15 cellular contexts compared by ENCODE assay signal in the genomic region with DNA sequence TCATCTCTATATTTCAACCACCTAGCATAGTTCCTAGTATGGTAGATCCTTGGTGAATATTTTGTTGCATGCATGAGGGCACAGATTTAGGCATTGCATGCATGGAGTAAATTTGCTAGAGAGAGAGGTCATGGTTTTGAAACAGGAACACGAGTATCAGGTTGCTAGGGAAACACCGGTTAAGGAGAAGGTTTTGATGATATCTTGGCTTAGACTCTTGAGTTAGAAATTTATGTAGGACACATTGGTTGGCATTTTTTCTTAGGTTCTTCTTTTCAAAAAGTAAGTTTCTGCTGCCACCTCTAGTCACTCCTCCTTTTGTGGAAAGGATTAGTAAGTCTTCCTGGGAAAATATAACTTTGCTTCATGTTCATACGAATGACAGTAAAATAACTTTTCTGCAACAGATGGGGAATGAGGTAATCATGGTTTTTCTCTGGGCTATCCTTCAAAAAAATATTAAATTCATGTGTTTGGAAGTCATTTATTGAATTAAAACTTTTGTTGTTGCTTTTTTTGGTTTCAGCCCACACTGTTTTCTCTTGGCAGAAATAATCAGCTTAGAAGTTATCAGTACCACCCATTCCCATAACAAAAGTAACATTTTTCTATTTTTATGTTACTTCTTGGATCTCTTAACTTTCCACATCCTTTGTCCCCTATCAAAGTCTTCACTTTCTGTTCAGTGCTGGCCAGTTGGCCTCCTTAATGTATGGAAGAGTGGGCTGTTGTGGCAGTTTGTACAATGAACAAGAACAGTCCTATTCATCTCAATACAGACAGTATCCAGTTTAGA.
DNase-seq lines count a peak whose midpoint lies in the region; TF ChIP-seq lines count a peak whose summit lies in the region.
"Had no signal": no experiment of that assay in that cellular context is flagged by ENCODE, and none has a peak within 500 bp of the region (broad histone marks: within the 10 kb centered on the region; RNA-seq: fewer than 3 reads in every experiment).

No MANE protein-coding gene starts in this region.

- peak; percentile 21 for DNase-seq in EL
- peak; percentile 9 for DNase-seq in MV-4-11 (lab: John Stamatoyannopoulos, UW)
- DNase-seq in fibroblast of pulmonary artery (ENCODE audit: low read depth) = peak; percentile 38
- DNase-seq in osteoblast (ENCODE audit: insufficient read length, low spot score, missing footprints) = no peak
- DNase-seq in DMS 273 (lab: John Stamatoyannopoulos, UW; ENCODE audit: unreplicated experiment) = no peak
- DNase-seq in glomerular visceral epithelial cell (ENCODE audit: extremely low spot score) = no peak
- DNase-seq in activated T-helper 1 cell treated with anti-CD3 and anti-CD28 coated beads, Interleukin-12 subunit alpha, Interleukin-12 subunit beta, Interleukin-2, Interleukin-4 antibody, amounts not matched to agents 30 ng/mL and 10 ng/mL and 1 ng/mL, durations not matched to agents 14 hours and 24 hours and 36 hours (ENCODE audit: low spot score) = no peak
- DNase-seq: activated CD4-positive, alpha-beta memory T cell treated with anti-CD3 and anti-CD28 coated beads for 36 hours; dorsolateral prefrontal cortex; left colon; naive B cell; NCI-H1436; NCI-H526; upper lobe of left lung had no signal

- no peaks in the 10 kb centered on the region for H4K20me1 ChIP-seq in osteoblast (ENCODE audit: insufficient read depth, low read length)

- H2AFZ ChIP-seq in osteoblast (ENCODE audit: low read length) = no peak overlapping the region

- H3K36me3 ChIP-seq in osteoblast (ENCODE audit: insufficient read depth, low read length) = no peaks in the 10 kb centered on the region
- H3K36me3 ChIP-seq: upper lobe of left lung had no signal

- no peak overlapping the region for H3K27ac Mint-ChIP-seq in activated T-helper 1 cell treated with anti-CD3 and anti-CD28 coated beads, Interleukin-12 subunit alpha, Interleukin-12 subunit beta, Interleukin-2, Interleukin-4 antibody, amounts not matched to agents 30 ng/mL and 10 ng/mL and 1 ng/mL, durations not matched to agents 14 hours and 24 hours and 36 hours
- H3K27ac Mint-ChIP-seq: activated CD4-positive, alpha-beta memory T cell treated with anti-CD3 and anti-CD28 coated beads for 36 hours; IgD-negative memory B cell; naive B cell had no signal

- no peaks in the 10 kb centered on the region for H3K9me3 ChIP-seq in osteoblast (ENCODE audit: low read depth, low read length)
- H3K9me3 ChIP-seq: upper lobe of left lung had no signal

- TF ChIP-seq CTCF in fibroblast of pulmonary artery (IDR thresholded peaks at IDR 0.05; ENCODE audit: low read length, missing control alignments) (no peak), osteoblast (IDR thresholded peaks at IDR 0.05; ENCODE audit: extremely low read depth, low read depth, low read length) (no peak)

- intact Hi-C loops in activated T-helper 1 cell treated with anti-CD3 and anti-CD28 coated beads, Interleukin-12 subunit alpha, Interleukin-12 subunit beta, Interleukin-2, Interleukin-4 antibody, amounts not matched to agents 30 ng/mL and 10 ng/mL and 1 ng/mL, durations not matched to agents 14 hours and 24 hours and 36 hours (cut with micrococcal nuclease) = loop anchor here (10.0 kb wide), 1 partner anchor 59 kb away; no protein-coding TSS in a partner anchor

- no peak overlapping the region for H3K4me3 Mint-ChIP-seq in activated T-helper 1 cell treated with anti-CD3 and anti-CD28 coated beads, Interleukin-12 subunit alpha, Interleukin-12 subunit beta, Interleukin-2, Interleukin-4 antibody, amounts not matched to agents 30 ng/mL and 10 ng/mL and 1 ng/mL, durations not matched to agents 14 hours and 24 hours and 36 hours
- H3K4me3 Mint-ChIP-seq: activated CD4-positive, alpha-beta memory T cell treated with anti-CD3 and anti-CD28 coated beads for 36 hours; IgD-negative memory B cell; naive B cell had no signal

- no peaks in the 10 kb centered on the region for H3K4me1 Mint-ChIP-seq in activated T-helper 1 cell treated with anti-CD3 and anti-CD28 coated beads, Interleukin-12 subunit alpha, Interleukin-12 subunit beta, Interleukin-2, Interleukin-4 antibody, amounts not matched to agents 30 ng/mL and 10 ng/mL and 1 ng/mL, durations not matched to agents 14 hours and 24 hours and 36 hours (ENCODE audit: low read depth)
- H3K4me1 Mint-ChIP-seq: naive B cell had no signal

- H3K79me2 ChIP-seq in osteoblast (ENCODE audit: insufficient read depth, low read length) = no peaks in the 10 kb centered on the region

- H3K27me3 ChIP-seq in osteoblast (ENCODE audit: insufficient read depth, low read length) = no peaks in the 10 kb centered on the region
- H3K27me3 ChIP-seq: dorsolateral prefrontal cortex, upper lobe of left lung had no signal

- peak overlapping the region; percentile 8 for H3K27ac ChIP-seq in osteoblast (ENCODE audit: low read depth, low read length)
- H3K27ac ChIP-seq: upper lobe of left lung had no signal

- H3K4me3 ChIP-seq in fibroblast of pulmonary artery (replicated peaks; ENCODE audit: low read depth, low read length) (no peak overlapping the region), osteoblast (ENCODE audit: insufficient read depth, low read length) (no peak overlapping the region)
- H3K4me3 ChIP-seq: dorsolateral prefrontal cortex, upper lobe of left lung had no signal

- peaks cover 6% of the 10 kb centered on the region for H3K4me1 ChIP-seq in osteoblast (ENCODE audit: insufficient read depth, low read length)

- H3K36me3 Mint-ChIP-seq in activated T-helper 1 cell treated with anti-CD3 and anti-CD28 coated beads, Interleukin-12 subunit alpha, Interleukin-12 subunit beta, Interleukin-2, Interleukin-4 antibody, amounts not matched to agents 30 ng/mL and 10 ng/mL and 1 ng/mL, durations not matched to agents 14 hours and 24 hours and 36 hours (ENCODE audit: low read depth) = no peaks in the 10 kb centered on the region
- H3K36me3 Mint-ChIP-seq: activated CD4-positive, alpha-beta memory T cell treated with anti-CD3 and anti-CD28 coated beads for 36 hours; IgD-negative memory B cell; naive B cell had no signal

- no peaks in the 10 kb centered on the region for H3K9me3 Mint-ChIP-seq in activated T-helper 1 cell treated with anti-CD3 and anti-CD28 coated beads, Interleukin-12 subunit alpha, Interleukin-12 subunit beta, Interleukin-2, Interleukin-4 antibody, amounts not matched to agents 30 ng/mL and 10 ng/mL and 1 ng/mL, durations not matched to agents 14 hours and 24 hours and 36 hours

- H3K27me3 Mint-ChIP-seq in activated T-helper 1 cell treated with anti-CD3 and anti-CD28 coated beads, Interleukin-12 subunit alpha, Interleukin-12 subunit beta, Interleukin-2, Interleukin-4 antibody, amounts not matched to agents 30 ng/mL and 10 ng/mL and 1 ng/mL, durations not matched to agents 14 hours and 24 hours and 36 hours (ENCODE audit: insufficient read depth) = no peaks in the 10 kb centered on the region
- H3K27me3 Mint-ChIP-seq: activated CD4-positive, alpha-beta memory T cell treated with anti-CD3 and anti-CD28 coated beads for 36 hours; naive B cell had no signal

- no peak overlapping the region for H3K4me2 ChIP-seq in osteoblast (ENCODE audit: insufficient read depth, low read length)

Comparison
In these comparisons a context has a peak if more than half of its experiments do, and no peak if none do; other contexts are left out.
1. DNase-seq: peak in EL (single experiment), MV-4-11 (single experiment) and fibroblast of pulmonary artery (single experiment); none in osteoblast (single experiment), DMS 273 (single experiment), glomerular visceral epithelial cell (single experiment) and activated T-helper 1 cell treated with anti-CD3 and anti-CD28 coated beads, Interleukin-12 subunit alpha, Interleukin-12 subunit beta, Interleukin-2, Interleukin-4 antibody, amounts not matched to agents 30 ng/mL and 10 ng/mL and 1 ng/mL, durations not matched to agents 14 hours and 24 hours and 36 hours (single experiment).